1 cellular context compared by ENCODE assay signal in the genomic region with DNA sequence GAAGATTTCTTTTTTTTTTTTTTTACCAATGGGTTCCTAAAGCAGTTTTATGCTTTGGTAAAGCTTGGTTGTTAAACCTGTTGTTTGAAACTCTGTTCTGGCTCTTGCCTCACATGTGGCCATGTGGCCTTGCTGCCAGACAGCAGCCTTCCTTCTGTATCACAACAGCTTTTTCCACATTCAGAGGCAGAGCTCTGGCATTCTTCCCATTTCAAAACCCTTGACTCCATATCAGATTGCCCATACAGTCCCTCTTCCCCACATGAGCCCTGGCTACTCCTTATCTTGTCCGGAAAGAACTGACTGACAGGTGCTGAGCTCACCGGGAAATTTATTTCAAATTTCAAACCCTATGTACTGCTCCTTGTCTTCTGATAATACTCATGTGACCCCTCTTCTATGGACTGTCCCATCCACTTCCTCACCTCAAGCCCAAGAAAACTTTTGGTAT.
TF ChIP-seq lines count a peak whose summit lies in the region.

No MANE protein-coding gene starts in this region.

TF ChIP-seq in K562, 482 proteins besides CTCF, POLR2A, EP300 and RAD21 (continued from another document and continues in another):
- TF ChIP-seq BCLAF1 (IDR thresholded peaks at IDR 0.05; ENCODE audit: borderline replicate concordance in 1 of 2, control insufficient read depth in 1 of 2, low read depth in 2 of 2, low read length in 1 of 2) = no peak
- TF ChIP-seq KLF1 (tag; IDR thresholded peaks at IDR 0.05) = no peak
- peak; percentile 92 for TF ChIP-seq RNF2 (IDR thresholded peaks at IDR 0.05)
- no peak for TF ChIP-seq POLR2G (IDR thresholded peaks at IDR 0.05; ENCODE audit: low read depth, low read length)
- no peak for TF ChIP-seq FOXK1 (CRISPR knock-in tag; IDR thresholded peaks at IDR 0.05; ENCODE audit: borderline replicate concordance)
- TF ChIP-seq JUND (IDR thresholded peaks at IDR 0.05; ENCODE audit: borderline replicate concordance, low read depth, low read length) = peak; percentile 79
- TF ChIP-seq JUND (tag; IDR thresholded peaks at IDR 0.05; ENCODE audit: borderline replicate concordance, low read depth, low read length) = peak; percentile 82; the same call in 1 of the 3 replicates
- no peak for TF ChIP-seq SMC3 (conservative IDR thresholded peaks at IDR 0.05; ENCODE audit: insufficient read depth, low read depth, low read length)
- peak in 1 of 2 experiments; percentile 62; a peak in 1 of 3 replicates for TF ChIP-seq CBX3 (IDR thresholded peaks at IDR 0.05; ENCODE audit: borderline replicate concordance in 1 of 2, low read length in 2 of 2)
- no peak for TF ChIP-seq TAF7 (tag; IDR thresholded peaks at IDR 0.05)
- TF ChIP-seq ARID2 (IDR thresholded peaks at IDR 0.05) = no peak
- no peak for TF ChIP-seq CBFB (CRISPR knock-in tag; IDR thresholded peaks at IDR 0.05)
- no peak for TF ChIP-seq PTRF (tag; IDR thresholded peaks at IDR 0.05)
- peak; percentile 55; the same call in 1 of the 2 replicates for TF ChIP-seq CREB3 (tag; conservative IDR thresholded peaks at IDR 0.05; ENCODE audit: low read depth)
- no peak for TF ChIP-seq SRSF3 (IDR thresholded peaks at IDR 0.05; ENCODE audit: insufficient read depth, low read length)
- no peak for TF ChIP-seq STAT5B (CRISPR knock-in tag; IDR thresholded peaks at IDR 0.05)
- TF ChIP-seq DPF2 (IDR thresholded peaks at IDR 0.05) = peak; percentile 93
- peak; percentile 64; the same call in 1 of the 2 replicates for TF ChIP-seq CHAMP1 (IDR thresholded peaks at IDR 0.05)
- TF ChIP-seq, protein P1, sequence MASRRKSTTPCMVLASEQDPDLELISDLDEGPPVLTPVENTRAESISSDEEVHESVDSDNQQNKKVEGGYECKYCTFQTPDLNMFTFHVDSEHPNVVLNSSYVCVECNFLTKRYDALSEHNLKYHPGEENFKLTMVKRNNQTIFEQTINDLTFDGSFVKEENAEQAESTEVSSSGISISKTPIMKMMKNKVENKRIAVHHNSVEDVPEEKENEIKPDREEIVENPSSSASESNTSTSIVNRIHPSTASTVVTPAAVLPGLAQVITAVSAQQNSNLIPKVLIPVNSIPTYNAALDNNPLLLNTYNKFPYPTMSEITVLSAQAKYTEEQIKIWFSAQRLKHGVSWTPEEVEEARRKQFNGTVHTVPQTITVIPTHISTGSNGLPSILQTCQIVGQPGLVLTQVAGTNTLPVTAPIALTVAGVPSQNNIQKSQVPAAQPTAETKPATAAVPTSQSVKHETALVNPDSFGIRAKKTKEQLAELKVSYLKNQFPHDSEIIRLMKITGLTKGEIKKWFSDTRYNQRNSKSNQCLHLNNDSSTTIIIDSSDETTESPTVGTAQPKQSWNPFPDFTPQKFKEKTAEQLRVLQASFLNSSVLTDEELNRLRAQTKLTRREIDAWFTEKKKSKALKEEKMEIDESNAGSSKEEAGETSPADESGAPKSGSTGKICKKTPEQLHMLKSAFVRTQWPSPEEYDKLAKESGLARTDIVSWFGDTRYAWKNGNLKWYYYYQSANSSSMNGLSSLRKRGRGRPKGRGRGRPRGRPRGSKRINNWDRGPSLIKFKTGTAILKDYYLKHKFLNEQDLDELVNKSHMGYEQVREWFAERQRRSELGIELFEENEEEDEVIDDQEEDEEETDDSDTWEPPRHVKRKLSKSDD (conservative IDR thresholded peaks at IDR 0.05; ENCODE audit: low read length) = no peak
- no peak for TF ChIP-seq NR0B1 (IDR thresholded peaks at IDR 0.05; ENCODE audit: partially characterized antibody)
- TF ChIP-seq TAF9B (IDR thresholded peaks at IDR 0.05; ENCODE audit: partially characterized antibody) = peak; percentile 55
- peak; percentile 87 for TF ChIP-seq NCOR1 (IDR thresholded peaks at IDR 0.05)
- TF ChIP-seq FOXJ2 (tag; IDR thresholded peaks at IDR 0.05) = no peak
- TF ChIP-seq MAFF (IDR thresholded peaks at IDR 0.05; ENCODE audit: low read length) = no peak
- no peak for TF ChIP-seq RFX5 (IDR thresholded peaks at IDR 0.05; ENCODE audit: low read depth, low read length)
- TF ChIP-seq IFI16 (CRISPR knock-in tag; IDR thresholded peaks at IDR 0.05) = no peak
- TF ChIP-seq, protein P2, sequence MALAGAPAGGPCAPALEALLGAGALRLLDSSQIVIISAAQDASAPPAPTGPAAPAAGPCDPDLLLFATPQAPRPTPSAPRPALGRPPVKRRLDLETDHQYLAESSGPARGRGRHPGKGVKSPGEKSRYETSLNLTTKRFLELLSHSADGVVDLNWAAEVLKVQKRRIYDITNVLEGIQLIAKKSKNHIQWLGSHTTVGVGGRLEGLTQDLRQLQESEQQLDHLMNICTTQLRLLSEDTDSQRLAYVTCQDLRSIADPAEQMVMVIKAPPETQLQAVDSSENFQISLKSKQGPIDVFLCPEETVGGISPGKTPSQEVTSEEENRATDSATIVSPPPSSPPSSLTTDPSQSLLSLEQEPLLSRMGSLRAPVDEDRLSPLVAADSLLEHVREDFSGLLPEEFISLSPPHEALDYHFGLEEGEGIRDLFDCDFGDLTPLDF (CRISPR knock-in tag; IDR thresholded peaks at IDR 0.05) = no peak
- no peak for TF ChIP-seq PCBP1 (IDR thresholded peaks at IDR 0.05; ENCODE audit: low read depth, low read length, poor library complexity, severe bottlenecking)
- TF ChIP-seq ZNF507 (tag; conservative IDR thresholded peaks at IDR 0.05) = no peak
- no peak for TF ChIP-seq CUX1 (CRISPR knock-in tag; IDR thresholded peaks at IDR 0.05)
- no peak for TF ChIP-seq DNMT1 (IDR thresholded peaks at IDR 0.05)
- TF ChIP-seq FOXA1 (IDR thresholded peaks at IDR 0.05; ENCODE audit: borderline replicate concordance) = no peak
- no peak for TF ChIP-seq FIP1L1 (IDR thresholded peaks at IDR 0.05; ENCODE audit: low read depth, low read length, poor library complexity, severe bottlenecking)
- TF ChIP-seq, protein P3, sequence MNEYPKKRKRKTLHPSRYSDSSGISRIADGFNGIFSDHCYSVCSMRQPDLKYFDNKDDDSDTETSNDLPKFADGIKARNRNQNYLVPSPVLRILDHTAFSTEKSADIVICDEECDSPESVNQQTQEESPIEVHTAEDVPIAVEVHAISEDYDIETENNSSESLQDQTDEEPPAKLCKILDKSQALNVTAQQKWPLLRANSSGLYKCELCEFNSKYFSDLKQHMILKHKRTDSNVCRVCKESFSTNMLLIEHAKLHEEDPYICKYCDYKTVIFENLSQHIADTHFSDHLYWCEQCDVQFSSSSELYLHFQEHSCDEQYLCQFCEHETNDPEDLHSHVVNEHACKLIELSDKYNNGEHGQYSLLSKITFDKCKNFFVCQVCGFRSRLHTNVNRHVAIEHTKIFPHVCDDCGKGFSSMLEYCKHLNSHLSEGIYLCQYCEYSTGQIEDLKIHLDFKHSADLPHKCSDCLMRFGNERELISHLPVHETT (CRISPR knock-in tag; conservative IDR thresholded peaks at IDR 0.05 in 1 of 2, IDR thresholded peaks at IDR 0.05 in 1 of 2) = peak in 1 of 2 experiments; percentile 85; a peak in 2 of 4 replicates
- no peak for TF ChIP-seq ESRRB (CRISPR knock-in tag; IDR thresholded peaks at IDR 0.05; ENCODE audit: borderline replicate concordance)
- no peak for TF ChIP-seq HINFP (tag; conservative IDR thresholded peaks at IDR 0.05; ENCODE audit: low read depth)
- TF ChIP-seq HNRNPH1 (optimal IDR thresholded peaks at IDR 0.05; ENCODE audit: low read depth, low read length) = no peak
- TF ChIP-seq ZEB2 (IDR thresholded peaks at IDR 0.05) = peak; percentile 93
- no peak for TF ChIP-seq PHTF2 (CRISPR knock-in tag; IDR thresholded peaks at IDR 0.05)
- TF ChIP-seq SP1 (CRISPR knock-in tag; IDR thresholded peaks at IDR 0.05) = no peak
- peak; percentile 56 for TF ChIP-seq ZFP36 (IDR thresholded peaks at IDR 0.05; ENCODE audit: low read depth, low read length, partially characterized antibody)
